In genomic region chr20:10640897-10641296, GRCh38 we compare ENCODE assay signal across 23 cellular contexts. TPM values are rescaled to one million over a fixed set of nuclear protein-coding genes. Genes with fewer than 3 reads are reported as not detected.
DNase-seq lines count a peak whose midpoint lies in the region; ATAC-seq, FAIRE-seq and TF ChIP-seq lines count a peak whose summit lies in the region.
"Had no signal": no experiment of that assay in that cellular context is flagged by ENCODE, and none has a peak within 500 bp of the region (broad histone marks: within the 10 kb centered on the region; RNA-seq: fewer than 3 reads in every experiment).

No MANE protein-coding gene starts in this region.

- 93% methylated on average over 12 of the region's 12 CpGs for WGBS in HepG2 (ENCODE audit: low lambda C conversion rate)
- 83% methylated on average over 11 of the region's 12 CpGs for WGBS in right lobe of liver (ENCODE audit: insufficient coverage, low coverage, low lambda C conversion rate, missing lambda C conversion rate)
- 56 to 66% methylated on average over 12 of the region's 12 CpGs for WGBS in aorta, 2 donors

- TF ChIP-seq CTCF in HepG2 (CRISPR knock-in tag; IDR thresholded peaks at IDR 0.05) (no peak), right lobe of liver (IDR thresholded peaks at IDR 0.05) (no peak), endothelial cell (IDR thresholded peaks at IDR 0.05; ENCODE audit: unreplicated experiment) (no peak), neural progenitor cell (IDR thresholded peaks at IDR 0.05) (no peak)

- H3K9me3 ChIP-seq in HepG2 (ENCODE audit: low read length) (no peaks in the 10 kb centered on the region), right lobe of liver (no peaks in the 10 kb centered on the region), neural progenitor cell (ENCODE audit: low read depth) (no peaks in the 10 kb centered on the region), aorta (ENCODE audit: control insufficient read depth, low read length) (no peaks in the 10 kb centered on the region)
- H3K9me3 ChIP-seq: BE2C, MG63, Peyer's patch had no signal

- H3K79me2 ChIP-seq in HepG2 (ENCODE audit: insufficient read depth, low read length) (no peaks in the 10 kb centered on the region), neural progenitor cell (ENCODE audit: low read depth) (peaks cover 28% of the 10 kb centered on the region)

- TF ChIP-seq EP300 in HepG2 (IDR thresholded peaks at IDR 0.05; ENCODE audit: low read depth in 2 of 2, low read length in 2 of 2) (no peak), HepG2 (CRISPR knock-in tag; IDR thresholded peaks at IDR 0.05; ENCODE audit: borderline replicate concordance) (no peak)

- TSS peak; percentile 6 for BruUV-seq in HepG2 (replicated peaks; lab: Mats Ljungman, UMichigan)

- H3F3A ChIP-seq in neural progenitor cell (ENCODE audit: low read depth), result peaks cover 78% of the 10 kb centered on the region

- no peak overlapping the region for H3K27ac Mint-ChIP-seq in endothelial cell (ENCODE audit: unreplicated experiment)
- H3K27ac Mint-ChIP-seq in neural progenitor cell, result peak overlapping the region; percentile 84
- H3K27ac Mint-ChIP-seq: CD4-positive, CD25-positive, alpha-beta regulatory T cell had no signal

- no peak for TF ChIP-seq POLR2A in HepG2 (IDR thresholded peaks at IDR 0.05; ENCODE audit: insufficient read depth in 1 of 2, low read depth in 2 of 2, low read length in 2 of 2)
- TF ChIP-seq POLR2A in right lobe of liver (IDR thresholded peaks at IDR 0.05), result no peak

- no peak for ATAC-seq in HepG2
- ATAC-seq in right lobe of liver, result no peak
- no peak for ATAC-seq in aorta (ENCODE audit: low FRiP score)
- ATAC-seq: Right ventricle myocardium inferior had no signal

- H3K27me3 Mint-ChIP-seq in endothelial cell (ENCODE audit: unreplicated experiment), result peaks cover 1% of the 10 kb centered on the region
- peaks cover 10% of the 10 kb centered on the region for H3K27me3 Mint-ChIP-seq in neural progenitor cell (ENCODE audit: insufficient read depth, low read depth)

- H4K20me1 ChIP-seq in HepG2 (ENCODE audit: insufficient read depth, low read length) (no peaks in the 10 kb centered on the region), neural progenitor cell (ENCODE audit: low read depth) (peaks cover 91% of the 10 kb centered on the region)

- no peaks in the 10 kb centered on the region for H3K27me3 ChIP-seq in HepG2 (ENCODE audit: control insufficient read depth in 1 of 2, insufficient read depth in 2 of 2, low read length in 2 of 2)
- H3K27me3 ChIP-seq in right lobe of liver, result no peaks in the 10 kb centered on the region
- no peaks in the 10 kb centered on the region for H3K27me3 ChIP-seq in neural progenitor cell
- H3K27me3 ChIP-seq in aorta (ENCODE audit: control insufficient read depth in 1 of 2, insufficient read depth in 2 of 2, low read length in 1 of 2), result no peaks in the 10 kb centered on the region
- H3K27me3 ChIP-seq: BE2C, MG63, Peyer's patch had no signal

- POLR2A ChIA-PET in HepG2 (lab: Yijun Ruan, JAX), result no interaction called here

- H3K4me3 Mint-ChIP-seq in endothelial cell (ENCODE audit: unreplicated experiment), result peak overlapping the region; percentile 13
- H3K4me3 Mint-ChIP-seq in neural progenitor cell, result peak overlapping the region; percentile 61
- H3K4me3 Mint-ChIP-seq: CD4-positive, CD25-positive, alpha-beta regulatory T cell; H9 had no signal

- H3K36me3 Mint-ChIP-seq in endothelial cell (ENCODE audit: low read depth, unreplicated experiment) (peaks cover 74% of the 10 kb centered on the region), neural progenitor cell (peaks cover 61% of the 10 kb centered on the region)

- intact Hi-C loops in HepG2 (cut with micrococcal nuclease; ENCODE audit: unreplicated experiment), result no loop called here
- intact Hi-C loops in right lobe of liver (cut with DNase I), result no loop called here
- intact Hi-C loops in aorta (cut with DNase I), result no loop called here

- H3K4me1 Mint-ChIP-seq in endothelial cell (ENCODE audit: unreplicated experiment) (peaks cover 14% of the 10 kb centered on the region), neural progenitor cell (peaks cover 92% of the 10 kb centered on the region)
- H3K4me1 Mint-ChIP-seq: CD4-positive, CD25-positive, alpha-beta regulatory T cell had no signal

- no peak overlapping the region for H3K9ac ChIP-seq in HepG2 (ENCODE audit: insufficient read depth, low read depth, low read length)
- H3K9ac ChIP-seq in neural progenitor cell, result no peak overlapping the region

- H3K4me3 ChIP-seq in HepG2 (replicated peaks in 1 of 3; ENCODE audit: insufficient read depth in 1 of 3, low read depth in 2 of 3, low read length in 3 of 3) (no peak overlapping the region), right lobe of liver (no peak overlapping the region), neural progenitor cell (no peak overlapping the region), aorta (ENCODE audit: low read length in 2 of 2) (no peak overlapping the region)
- H3K4me3 ChIP-seq: MG63, Peyer's patch had no signal

- DNase-seq in HepG2 (ENCODE audit: low spot score), result no peak
- no peak for DNase-seq in right lobe of liver
- no peak for DNase-seq in endothelial cell (ENCODE audit: low spot score)
- no peak for DNase-seq in neural progenitor cell (ENCODE audit: low spot score)
- DNase-seq in aorta, result no peak
- DNase-seq in islet precursor cell, result no peak
- DNase-seq in retina, result no peak
- no peak for DNase-seq in T1000 (lab: John Stamatoyannopoulos, UW)
- DNase-seq: BE2C; CD4-positive, CD25-positive, alpha-beta regulatory T cell; COR-L47; GDM1; H9; IMR-90; MG63; NCI-H1048; NCI-H1436 treated with DMSO at 0.1 percent for 48 hours; NCI-H2029; NCI-H2171; NCI-H526 treated with DMSO at 0.1 percent for 48 hours; Peyer's patch had no signal

- CTCF ChIA-PET in HepG2 (lab: Yijun Ruan, JAX; ENCODE audit: low intra/inter-chr PET ratio, low total read pairs), result no interaction called here

- no peak for TF ChIP-seq RAD21 in HepG2 (CRISPR knock-in tag; IDR thresholded peaks at IDR 0.05)

- H3K36me3 ChIP-seq in HepG2 (replicated peaks in 1 of 2; ENCODE audit: control insufficient read depth in 1 of 2, insufficient read depth in 2 of 2, low read length in 2 of 2), result peaks cover 63 to 77% of the 10 kb centered on the region in 2 experiments
- H3K36me3 ChIP-seq in right lobe of liver, result peaks cover 0 to 10% (median 4%) of the 10 kb centered on the region in 4 donors
- peaks cover 11% of the 10 kb centered on the region for H3K36me3 ChIP-seq in neural progenitor cell
- peaks cover 10 to 30% of the 10 kb centered on the region in 2 donors for H3K36me3 ChIP-seq in aorta (ENCODE audit: control insufficient read depth in 1 of 2, insufficient read depth in 2 of 2, low read length in 1 of 2)
- H3K36me3 ChIP-seq: BE2C had no signal

- H3K4me1 ChIP-seq in HepG2 (ENCODE audit: insufficient read depth, low read length) (no peaks in the 10 kb centered on the region), right lobe of liver (no peaks in the 10 kb centered on the region), neural progenitor cell (peaks cover 53% of the 10 kb centered on the region), aorta (ENCODE audit: control insufficient read depth in 1 of 2, insufficient read depth in 2 of 2, low read length in 2 of 2) (peaks cover 3% of the 10 kb centered on the region in 2 donors)

- H3K27ac ChIP-seq in HepG2 (ENCODE audit: extremely low read length, insufficient read depth, low read length) (no peak overlapping the region), right lobe of liver (no peak overlapping the region), neural progenitor cell (peak overlapping the region; percentile 86), aorta (ENCODE audit: low read depth in 1 of 2, low read length in 2 of 2) (peak overlapping the region; percentile 84 to 99)

- FAIRE-seq in HepG2 (lab: Jason Lieb, UNC), result no peak
- FAIRE-seq: A204.1 had no signal

- H3K9me3 Mint-ChIP-seq in endothelial cell (ENCODE audit: unreplicated experiment) (no peaks in the 10 kb centered on the region), neural progenitor cell (no peaks in the 10 kb centered on the region)
- H3K9me3 Mint-ChIP-seq: H9 had no signal

- H3K4me2 ChIP-seq in HepG2 (ENCODE audit: low read depth, low read length), result no peak overlapping the region
- H3K4me2 ChIP-seq in neural progenitor cell, result peak overlapping the region; percentile 44

- no peak overlapping the region for H2AFZ ChIP-seq in HepG2 (ENCODE audit: low read length)
- H2AFZ ChIP-seq in neural progenitor cell (replicated peaks), result no peak overlapping the region

- in situ Hi-C loops in HepG2 (cut with HindIII; ENCODE audit: extremely low pct_ligation_motif_present, low pct_unique_long_range_greater_than_20kb), result loop anchor here (10.0 kb wide), 1 partner anchor 206 kb away; the partner anchor contains the start of genes MKKS and SLX4IP

TF ChIP-seq in HepG2, 621 proteins besides CTCF, POLR2A, EP300 and RAD21 (continues in another document):
- no peak for TF ChIP-seq PHF5A (CRISPR knock-in tag; IDR thresholded peaks at IDR 0.05; ENCODE audit: low read depth, unreplicated experiment)

RNA-seq across cellular contexts. Expression of gene JAG1, which starts 32.9 kb away (rescaled TPM):
- 18.1 and 56.3 TPM in 2 replicates for total RNA-seq in HepG2 (2016; rRNA removed; fragmentation: Illumina TruSeq; extraction: Trizol)
- 30.6 and 34.3 TPM in 2 replicates for total RNA-seq in HepG2 (2016; cell fraction: cytosol; rRNA removed; fragmentation: Illumina TruSeq; extraction: Trizol; ENCODE audit: low read depth)
- 15.5 and 55.3 TPM in 2 replicates for total RNA-seq in HepG2 (2016; cell fraction: insoluble cytoplasmic fraction; rRNA removed; fragmentation: Illumina TruSeq; extraction: Trizol)
- total RNA-seq in HepG2 (2016; cell fraction: membrane; rRNA removed; fragmentation: Illumina TruSeq; extraction: Trizol), result 13.4 and 15.1 TPM in 2 replicates
- total RNA-seq in HepG2 (2016; cell fraction: nucleus; rRNA removed; fragmentation: Illumina TruSeq; extraction: Trizol), result 102 and 121 TPM in 2 replicates
- 43.0 and 47.1 TPM in 2 replicates for polyA plus RNA-seq in HepG2 (2011; rRNA removed)
- polyA plus RNA-seq in HepG2 (2011; cell fraction: cytosol; rRNA removed), result 33.0 and 33.7 TPM in 2 replicates
- polyA plus RNA-seq in HepG2 (2011; cell fraction: nucleus; rRNA removed), result 120 and 155 TPM in 2 replicates
- polyA plus RNA-seq in HepG2 (2012), result 35.8 and 54.0 TPM in 2 replicates
- polyA plus RNA-seq in HepG2 (2016; cell fraction: cytosol; fragmentation: Illumina TruSeq; extraction: Trizol; ENCODE audit: low read depth), result 0.86 and 1.3 TPM in 2 replicates
- 9.4 and 10.2 TPM in 2 replicates for polyA plus RNA-seq in HepG2 (2016; cell fraction: insoluble cytoplasmic fraction; fragmentation: Illumina TruSeq; extraction: Trizol; ENCODE audit: low read depth)
- polyA plus RNA-seq in HepG2 (2016; cell fraction: membrane; fragmentation: Illumina TruSeq; extraction: Trizol; ENCODE audit: low read depth), result 2.2 and 3.0 TPM in 2 replicates
- 112 and 122 TPM in 2 replicates for polyA plus RNA-seq in HepG2 (2016; cell fraction: nucleus; fragmentation: Illumina TruSeq; extraction: Trizol; ENCODE audit: insufficient read depth, low read depth)
- polyA minus RNA-seq in HepG2 (2011; rRNA and poly(A)+ RNA removed; ENCODE audit: low replicate concordance), result 8.0 and 192 TPM in 2 replicates
- 103 and 108 TPM in 2 replicates for polyA minus RNA-seq in HepG2 (2011; cell fraction: cytosol; rRNA and poly(A)+ RNA removed)
- 248 and 302 TPM in 2 replicates for polyA minus RNA-seq in HepG2 (2011; cell fraction: nucleus; rRNA and poly(A)+ RNA removed)
- 1 to 10 TPM; 3.1 to 8.5 (median 6.7) TPM for total RNA-seq in right lobe of liver
- 172 TPM for total RNA-seq in endothelial cell (ENCODE audit: unreplicated experiment)
- total RNA-seq in neural progenitor cell (ENCODE audit: low replicate concordance), result 121 and 129 TPM in 2 replicates
- 100 to 1,000 TPM; 133 to 226 TPM for total RNA-seq in aorta
- 100 to 1,000 TPM in 1 of 2 donors, 10 to 100 TPM in 1; 22.4 to 166 TPM for polyA plus RNA-seq in aorta

Comparison
In these comparisons a context has a peak if more than half of its experiments do, and no peak if none do; other contexts are left out.
1. H3K27ac ChIP-seq: peak in neural progenitor cell (single experiment) and aorta (2 of 2); none in HepG2 (single experiment) and right lobe of liver (0 of 3).